9 cellular contexts compared by ENCODE assay signal in the genomic region with DNA sequence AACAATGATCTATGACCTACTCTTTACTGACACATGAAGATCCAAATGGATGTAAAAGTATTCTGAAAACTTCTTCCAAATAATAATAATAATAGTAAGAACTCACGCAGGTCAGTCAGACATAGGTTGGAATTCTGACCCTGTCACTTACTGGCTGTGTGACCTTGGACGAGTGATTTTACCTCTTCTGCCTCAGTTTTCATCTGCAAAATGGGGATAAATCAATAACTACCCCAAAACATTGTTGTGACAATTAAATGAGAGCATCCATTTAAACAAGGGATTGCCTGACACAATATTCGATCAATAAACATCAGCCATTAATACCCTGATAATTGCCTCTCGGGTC. TPM values are rescaled to one million over a fixed set of nuclear protein-coding genes. Genes with fewer than 3 reads are reported as not detected.
DNase-seq lines count a peak whose midpoint lies in the region; ATAC-seq and TF ChIP-seq lines count a peak whose summit lies in the region.
"Had no signal": no experiment of that assay in that cellular context is flagged by ENCODE, and none has a peak within 500 bp of the region (broad histone marks: within the 10 kb centered on the region; RNA-seq: fewer than 3 reads in every experiment).

No MANE protein-coding gene starts in this region.

- no peak for TF ChIP-seq CTCF in Caco-2 (IDR thresholded peaks at IDR 0.05; ENCODE audit: insufficient read depth in 1 of 2, low read depth in 1 of 2, low read length in 1 of 2, severe bottlenecking in 1 of 2, unreplicated experiment in 1 of 2)
- no peak for TF ChIP-seq CTCF in PC-3 (conservative IDR thresholded peaks at IDR 0.05; ENCODE audit: low read depth, low read length)
- no peak for TF ChIP-seq CTCF in epithelial cell of esophagus (IDR thresholded peaks at IDR 0.05; ENCODE audit: insufficient read depth, low read depth, low read length, missing control alignments)
- no peak for TF ChIP-seq CTCF in ovary (IDR thresholded peaks at IDR 0.05)

- no peak for ATAC-seq in PC-3
- ATAC-seq in left lobe of liver: no peak

- H3K9me3 ChIP-seq in Caco-2 (no peaks in the 10 kb centered on the region), PC-3 (ENCODE audit: low read length) (no peaks in the 10 kb centered on the region), ovary (no peaks in the 10 kb centered on the region)

- DNase-seq in Caco-2 (no peak), PC-3 (no peak), epithelial cell of esophagus (ENCODE audit: low read depth) (no peak), ovary (no peak), left lobe of liver (ENCODE audit: low spot score) (no peak), DMS114 treated with DMSO at 0.1 percent for 48 hours (lab: John Stamatoyannopoulos, UW; ENCODE audit: unreplicated experiment) (no peak), AG20443 (ENCODE audit: low spot score) (no peak), HUDEP-2 (lab: John Stamatoyannopoulos, UW; ENCODE audit: unreplicated experiment in 76 of 76) (no peak)
- DNase-seq: SIG-M5 had no signal

- WGBS in ovary, 3 donors: 6 to 13% (median 8%) methylated on average over 4 of the region's 4 CpGs

- peaks cover 7% of the 10 kb centered on the region for H3K36me3 Mint-ChIP-seq in Caco-2 (ENCODE audit: insufficient read depth, unreplicated experiment)

- H3K4me1 ChIP-seq in Caco-2 (0 out of 2 replicates have a peak, but pooled peaks cover 4% of the 10 kb centered on the region), PC-3 (ENCODE audit: insufficient read depth, low read length) (peaks cover 10% of the 10 kb centered on the region), ovary (ENCODE audit: insufficient read depth) (peaks cover 2% of the 10 kb centered on the region)

- H3K4me3 ChIP-seq in Caco-2 (ENCODE audit: low read depth, low read length) (peak overlapping the region; percentile 39), PC-3 (ENCODE audit: low read length) (peak overlapping the region; percentile 85), epithelial cell of esophagus (ENCODE audit: low read length) (peak overlapping the region; percentile 99), ovary (peak overlapping the region; percentile 92)

- H3K27ac Mint-ChIP-seq in Caco-2 (ENCODE audit: unreplicated experiment): peak overlapping the region; percentile 82

- H2AFZ ChIP-seq in PC-3 (ENCODE audit: low read length): peak overlapping the region; percentile 78

- POLR2A ChIA-PET in Caco-2 (lab: Charles Lee) (no interaction called here), PC-3 (lab: Charles Lee; ENCODE audit: unreplicated experiment) (interaction anchor here (0.6 kb wide), 1 partner anchor 37 kb away, joined by 3 read pairs; no protein-coding TSS in a partner anchor)

- CTCF ChIA-PET in Caco-2 (lab: Charles Lee) (no interaction called here), PC-3 (lab: Charles Lee) (no interaction called here)

- H3K9me3 Mint-ChIP-seq in Caco-2 (ENCODE audit: unreplicated experiment): no peaks in the 10 kb centered on the region

- H3K4me1 Mint-ChIP-seq in Caco-2 (ENCODE audit: low read depth, unreplicated experiment): no peaks in the 10 kb centered on the region

- peak overlapping the region; percentile 89 for H3K4me2 ChIP-seq in PC-3 (ENCODE audit: low read length)

- H3K36me3 ChIP-seq in Caco-2 (ENCODE audit: control insufficient read depth, insufficient read depth, low read length) (no peaks in the 10 kb centered on the region), PC-3 (ENCODE audit: low read depth, low read length) (no peaks in the 10 kb centered on the region), ovary (no peaks in the 10 kb centered on the region)

- H3K79me2 ChIP-seq in PC-3 (ENCODE audit: low read length): peaks cover 31% of the 10 kb centered on the region

- no peaks in the 10 kb centered on the region for H4K20me1 ChIP-seq in PC-3 (ENCODE audit: low read length)

- peak overlapping the region; percentile 2; the same call in 1 of the 2 replicates for H3K27ac ChIP-seq in PC-3 (ENCODE audit: low read length)
- H3K27ac ChIP-seq in ovary: peak overlapping the region in 1 of 2 donors; percentile 71

- H3K9me2 ChIP-seq in PC-3 (replicated peaks; ENCODE audit: low read length): no peaks in the 10 kb centered on the region

- BruUV-seq in Caco-2 (replicated peaks; lab: Mats Ljungman, UMichigan) (no TSS peak), PC-3 (replicated peaks; lab: Mats Ljungman, UMichigan) (no TSS peak)

- intact Hi-C loops in Caco-2 (cut with micrococcal nuclease; ENCODE audit: unreplicated experiment): no loop called here
- intact Hi-C loops in PC-3 (cut with micrococcal nuclease): loop anchor here (10.0 kb wide), 2 partner anchors 415 to 885 kb away; no protein-coding TSS in a partner anchor
- intact Hi-C loops in ovary (cut with DNase I): loop anchor here in 2 of 4 donors (10.0 kb wide), 2 partner anchors 855 to 1555 kb away; no protein-coding TSS in a partner anchor

- H3K27me3 ChIP-seq in Caco-2 (replicated peaks; ENCODE audit: control insufficient read depth, insufficient read depth, low read length) (no peaks in the 10 kb centered on the region), PC-3 (ENCODE audit: low read length) (no peaks in the 10 kb centered on the region), ovary (no peaks in the 10 kb centered on the region)

- no peaks in the 10 kb centered on the region for H3F3A ChIP-seq in PC-3 (ENCODE audit: low read length, unreplicated experiment)

- peak overlapping the region; percentile 80 for H3K4me3 Mint-ChIP-seq in Caco-2 (ENCODE audit: unreplicated experiment)

- no peak for TF ChIP-seq POLR2A in ovary (IDR thresholded peaks at IDR 0.05)

- peak overlapping the region; percentile 92 for H3K9ac ChIP-seq in PC-3 (ENCODE audit: low read length)

- no peak for TF ChIP-seq EP300 in ovary (IDR thresholded peaks at IDR 0.05)

- H3K27me3 Mint-ChIP-seq in Caco-2 (ENCODE audit: insufficient read depth, unreplicated experiment): peaks cover 11% of the 10 kb centered on the region

RNA-seq across cellular contexts. Expression of a gene that starts 0.6 kb away (rescaled TPM):
- total RNA-seq in Caco-2 (2022) (21.5 and 23.1 TPM in 2 replicates), PC-3 (2014; rRNA removed) (25.3 and 30.5 TPM in 2 replicates), ovary (10 to 100 TPM; 11.9 to 33.9 (median 21.6) TPM), left lobe of liver (13.7 TPM)
- polyA plus RNA-seq in ovary: 10 to 100 TPM; 16.2 to 16.3 TPM

RNA-seq across cellular contexts. Expression of a gene that starts 6.1 kb away (rescaled TPM):
- total RNA-seq in Caco-2 (2022) (32.9 and 41.4 TPM in 2 replicates), PC-3 (2014; rRNA removed) (25.7 and 31.4 TPM in 2 replicates), ovary (10 to 100 TPM; 19.5 to 45.2 (median 35.2) TPM), left lobe of liver (19.5 TPM)
- 10 to 100 TPM in 1 of 2 donors, 1 to 10 TPM in 1; 2.9 to 16.2 TPM for polyA plus RNA-seq in ovary

RNA-seq across cellular contexts. Expression of a gene that starts 48.5 kb away (rescaled TPM):
- 44.1 and 45.8 TPM in 2 replicates for total RNA-seq in Caco-2 (2022)
- 62.0 and 78.2 TPM in 2 replicates for total RNA-seq in PC-3 (2014; rRNA removed)
- 100 to 1,000 TPM in 1 of 7 donors, 10 to 100 TPM in 6; 55.2 to 111 (median 88.2) TPM for total RNA-seq in ovary
- 100 to 1,000 TPM in 1 of 2 donors, 10 to 100 TPM in 1; 70.5 to 135 TPM for polyA plus RNA-seq in ovary
- 33.0 TPM for total RNA-seq in left lobe of liver

Comparison
In these comparisons a context has a peak if more than half of its experiments do, and no peak if none do; other contexts are left out.
1. H3K4me3 ChIP-seq: peak in every context shown above with its lines; median percentile 99 in epithelial cell of esophagus; 92 in ovary; 85 in PC-3; 39 in Caco-2.